In genomic region chr3:87615506-87615905, GRCh38 we compare ENCODE assay signal across 27 cellular contexts.
"Had no signal": no experiment of that assay in that cellular context is flagged by ENCODE, and none has a peak within 500 bp of the region (broad histone marks: within the 10 kb centered on the region; RNA-seq: fewer than 3 reads in every experiment).

No MANE protein-coding gene starts in this region.

- H3K4me2 ChIP-seq: hepatocyte had no signal

- H3K79me2 ChIP-seq: hepatocyte had no signal

- H3K4me1 Mint-ChIP-seq: endodermal cell; naive thymus-derived CD4-positive, alpha-beta T cell; nephron; stimulated activated effector memory CD8-positive, alpha-beta T cell treated with anti-CD3 and anti-CD28 coated beads, Interleukin-12 subunit alpha, Interleukin-12 subunit beta, amount 100 ng/mL, for 72 hours had no signal

- H3K27ac ChIP-seq: epithelial cell of prostate, gastroesophageal sphincter, heart left ventricle, hepatocyte, prostate gland, right atrium auricular region, sigmoid colon, stomach, thyroid gland, vagina had no signal

- FAIRE-seq: kidney had no signal

- H3K27me3 Mint-ChIP-seq: dendritic cell treated with granulocyte-macrophage colony-stimulating factor and Interleukin-4, amounts not matched to agents 40 ng/mL and 50 ng/mL, for 4 days had no signal

- H2AFZ ChIP-seq: hepatocyte had no signal

- H3K4me3 ChIP-seq: gastroesophageal sphincter, heart left ventricle, hepatocyte, prostate gland, right atrium auricular region, sigmoid colon, stomach, thyroid gland, vagina had no signal

- DNase-seq: effector CD8-positive, alpha-beta T cell; foreskin fibroblast; heart left ventricle; kidney; mesenchymal stem cell; midbrain; naive thymus-derived CD4-positive, alpha-beta T cell; nucleus accumbens; sigmoid colon; stimulated activated CD4-positive, alpha-beta T cell treated with anti-CD3 and anti-CD28 coated beads, Interleukin-2, amount 100 ng/mL, for 24 hours; stimulated activated CD4-positive, alpha-beta T cell treated with anti-CD3 and anti-CD28 coated beads, Interleukin-4, amount 100 ng/mL, for 24 hours; stimulated activated naive CD4-positive, alpha-beta T cell treated with Interleukin-2 at 50 U/mL for 16 hours; stomach; thyroid gland; trophoblast cell had no signal

- H3K36me3 Mint-ChIP-seq: naive thymus-derived CD4-positive, alpha-beta T cell; stimulated activated effector memory CD8-positive, alpha-beta T cell treated with anti-CD3 and anti-CD28 coated beads, Interleukin-12 subunit alpha, Interleukin-12 subunit beta, amount 100 ng/mL, for 72 hours had no signal

- H3K4me1 ChIP-seq: gastroesophageal sphincter, heart left ventricle, prostate gland, right atrium auricular region, sigmoid colon, stomach, thyroid gland, vagina had no signal

- H3K27ac Mint-ChIP-seq: dendritic cell treated with granulocyte-macrophage colony-stimulating factor and Interleukin-4, amounts not matched to agents 40 ng/mL and 50 ng/mL, for 4 days; endodermal cell; naive thymus-derived CD4-positive, alpha-beta T cell; nephron; stimulated activated effector memory CD8-positive, alpha-beta T cell treated with anti-CD3 and anti-CD28 coated beads, Interleukin-12 subunit alpha, Interleukin-12 subunit beta, amount 100 ng/mL, for 72 hours had no signal

- H3K9me3 ChIP-seq: prostate gland, thyroid gland, vagina had no signal

- H3K4me3 Mint-ChIP-seq: dendritic cell treated with granulocyte-macrophage colony-stimulating factor and Interleukin-4, amounts not matched to agents 40 ng/mL and 50 ng/mL, for 4 days; endodermal cell; nephron; stimulated activated effector memory CD8-positive, alpha-beta T cell treated with anti-CD3 and anti-CD28 coated beads, Interleukin-12 subunit alpha, Interleukin-12 subunit beta, amount 100 ng/mL, for 72 hours had no signal

- H3K27me3 ChIP-seq: gastroesophageal sphincter, heart left ventricle, hepatocyte, right atrium auricular region, sigmoid colon, stomach, thyroid gland, vagina had no signal

- H3K36me3 ChIP-seq: gastroesophageal sphincter, heart left ventricle, prostate gland, right atrium auricular region, sigmoid colon, stomach, thyroid gland, vagina had no signal

- ATAC-seq: esophagus mucosa; gastroesophageal sphincter; heart left ventricle; left lobe of liver; naive thymus-derived CD4-positive, alpha-beta T cell; stimulated activated effector memory CD8-positive, alpha-beta T cell treated with anti-CD3 and anti-CD28 coated beads, Interleukin-12 subunit alpha, Interleukin-12 subunit beta, amount 100 ng/mL, for 72 hours had no signal
